1 cellular context compared by ENCODE assay signal in the genomic region with DNA sequence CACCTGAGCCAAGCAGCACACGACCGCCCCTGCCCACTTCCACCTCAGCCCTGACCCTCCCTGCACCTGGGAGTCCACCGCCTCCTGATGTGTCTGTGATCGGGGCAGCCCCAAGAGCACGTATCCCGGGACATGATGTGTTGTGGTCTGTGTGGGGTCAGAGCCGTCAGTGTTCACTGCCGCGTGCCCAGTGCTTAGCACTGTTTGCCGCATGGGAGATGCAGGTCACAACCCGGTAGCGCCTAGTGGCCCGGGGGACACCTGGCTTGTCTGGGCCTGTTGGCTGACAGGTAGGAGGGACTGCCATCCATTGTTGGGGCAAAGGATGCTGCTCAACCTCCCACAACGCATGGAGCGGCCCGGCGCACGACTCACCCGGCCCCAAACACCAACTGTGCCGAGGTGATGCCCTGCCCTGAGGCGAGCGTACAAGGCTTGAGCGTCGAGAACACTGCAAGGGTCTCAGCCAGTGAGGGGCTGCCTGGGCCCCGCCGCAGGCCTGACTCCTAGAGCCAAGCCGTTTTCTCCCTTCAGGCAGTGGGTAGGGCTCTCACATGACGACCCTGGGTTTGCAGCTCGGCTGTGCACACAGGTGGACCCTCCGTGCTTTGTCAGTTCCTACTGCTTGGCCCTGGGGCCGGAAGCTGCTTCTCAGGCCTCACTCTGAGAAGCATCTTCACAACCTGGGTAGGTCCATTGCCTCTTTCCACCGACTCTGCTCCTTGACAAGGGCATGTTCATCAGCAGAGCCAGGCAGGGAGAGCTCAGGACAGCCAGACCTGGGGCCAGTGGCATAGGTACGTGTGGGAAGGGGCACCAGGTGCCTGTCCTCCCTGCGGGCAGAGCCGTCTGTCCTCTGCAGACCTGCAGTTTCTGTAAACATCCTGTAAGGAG.
TF ChIP-seq lines count a peak whose summit lies in the region.

No MANE protein-coding gene starts in this region.

TF ChIP-seq in HepG2, 621 proteins besides CTCF, POLR2A, EP300 and RAD21 (continued from another document and continues in another):
- TF ChIP-seq ZNF773 (CRISPR knock-in tag; IDR thresholded peaks at IDR 0.05; ENCODE audit: borderline replicate concordance): no peak
- TF ChIP-seq, protein P1, sequence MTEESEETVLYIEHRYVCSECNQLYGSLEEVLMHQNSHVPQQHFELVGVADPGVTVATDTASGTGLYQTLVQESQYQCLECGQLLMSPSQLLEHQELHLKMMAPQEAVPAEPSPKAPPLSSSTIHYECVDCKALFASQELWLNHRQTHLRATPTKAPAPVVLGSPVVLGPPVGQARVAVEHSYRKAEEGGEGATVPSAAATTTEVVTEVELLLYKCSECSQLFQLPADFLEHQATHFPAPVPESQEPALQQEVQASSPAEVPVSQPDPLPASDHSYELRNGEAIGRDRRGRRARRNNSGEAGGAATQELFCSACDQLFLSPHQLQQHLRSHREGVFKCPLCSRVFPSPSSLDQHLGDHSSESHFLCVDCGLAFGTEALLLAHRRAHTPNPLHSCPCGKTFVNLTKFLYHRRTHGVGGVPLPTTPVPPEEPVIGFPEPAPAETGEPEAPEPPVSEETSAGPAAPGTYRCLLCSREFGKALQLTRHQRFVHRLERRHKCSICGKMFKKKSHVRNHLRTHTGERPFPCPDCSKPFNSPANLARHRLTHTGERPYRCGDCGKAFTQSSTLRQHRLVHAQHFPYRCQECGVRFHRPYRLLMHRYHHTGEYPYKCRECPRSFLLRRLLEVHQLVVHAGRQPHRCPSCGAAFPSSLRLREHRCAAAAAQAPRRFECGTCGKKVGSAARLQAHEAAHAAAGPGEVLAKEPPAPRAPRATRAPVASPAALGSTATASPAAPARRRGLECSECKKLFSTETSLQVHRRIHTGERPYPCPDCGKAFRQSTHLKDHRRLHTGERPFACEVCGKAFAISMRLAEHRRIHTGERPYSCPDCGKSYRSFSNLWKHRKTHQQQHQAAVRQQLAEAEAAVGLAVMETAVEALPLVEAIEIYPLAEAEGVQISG (CRISPR knock-in tag; IDR thresholded peaks at IDR 0.05): peak; percentile 6; the same call in 1 of the 2 replicates
- TF ChIP-seq ZEB1 (IDR thresholded peaks at IDR 0.05; ENCODE audit: insufficient replicate concordance, low read depth): no peak
- TF ChIP-seq, protein P2, sequence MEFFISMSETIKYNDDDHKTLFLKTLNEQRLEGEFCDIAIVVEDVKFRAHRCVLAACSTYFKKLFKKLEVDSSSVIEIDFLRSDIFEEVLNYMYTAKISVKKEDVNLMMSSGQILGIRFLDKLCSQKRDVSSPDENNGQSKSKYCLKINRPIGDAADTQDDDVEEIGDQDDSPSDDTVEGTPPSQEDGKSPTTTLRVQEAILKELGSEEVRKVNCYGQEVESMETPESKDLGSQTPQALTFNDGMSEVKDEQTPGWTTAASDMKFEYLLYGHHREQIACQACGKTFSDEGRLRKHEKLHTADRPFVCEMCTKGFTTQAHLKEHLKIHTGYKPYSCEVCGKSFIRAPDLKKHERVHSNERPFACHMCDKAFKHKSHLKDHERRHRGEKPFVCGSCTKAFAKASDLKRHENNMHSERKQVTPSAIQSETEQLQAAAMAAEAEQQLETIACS (CRISPR knock-in tag; IDR thresholded peaks at IDR 0.05): no peak
- TF ChIP-seq PHF21A (CRISPR knock-in tag; IDR thresholded peaks at IDR 0.05): no peak
- no peak for TF ChIP-seq FOXJ3 (CRISPR knock-in tag; IDR thresholded peaks at IDR 0.05; ENCODE audit: borderline replicate concordance)
- TF ChIP-seq ZNF253 (CRISPR knock-in tag; IDR thresholded peaks at IDR 0.05; ENCODE audit: borderline replicate concordance): no peak
- no peak for TF ChIP-seq ZNF282 (IDR thresholded peaks at IDR 0.05; ENCODE audit: partially characterized antibody)
- TF ChIP-seq AHR (CRISPR knock-in tag; IDR thresholded peaks at IDR 0.05): no peak
- TF ChIP-seq, protein P3, sequence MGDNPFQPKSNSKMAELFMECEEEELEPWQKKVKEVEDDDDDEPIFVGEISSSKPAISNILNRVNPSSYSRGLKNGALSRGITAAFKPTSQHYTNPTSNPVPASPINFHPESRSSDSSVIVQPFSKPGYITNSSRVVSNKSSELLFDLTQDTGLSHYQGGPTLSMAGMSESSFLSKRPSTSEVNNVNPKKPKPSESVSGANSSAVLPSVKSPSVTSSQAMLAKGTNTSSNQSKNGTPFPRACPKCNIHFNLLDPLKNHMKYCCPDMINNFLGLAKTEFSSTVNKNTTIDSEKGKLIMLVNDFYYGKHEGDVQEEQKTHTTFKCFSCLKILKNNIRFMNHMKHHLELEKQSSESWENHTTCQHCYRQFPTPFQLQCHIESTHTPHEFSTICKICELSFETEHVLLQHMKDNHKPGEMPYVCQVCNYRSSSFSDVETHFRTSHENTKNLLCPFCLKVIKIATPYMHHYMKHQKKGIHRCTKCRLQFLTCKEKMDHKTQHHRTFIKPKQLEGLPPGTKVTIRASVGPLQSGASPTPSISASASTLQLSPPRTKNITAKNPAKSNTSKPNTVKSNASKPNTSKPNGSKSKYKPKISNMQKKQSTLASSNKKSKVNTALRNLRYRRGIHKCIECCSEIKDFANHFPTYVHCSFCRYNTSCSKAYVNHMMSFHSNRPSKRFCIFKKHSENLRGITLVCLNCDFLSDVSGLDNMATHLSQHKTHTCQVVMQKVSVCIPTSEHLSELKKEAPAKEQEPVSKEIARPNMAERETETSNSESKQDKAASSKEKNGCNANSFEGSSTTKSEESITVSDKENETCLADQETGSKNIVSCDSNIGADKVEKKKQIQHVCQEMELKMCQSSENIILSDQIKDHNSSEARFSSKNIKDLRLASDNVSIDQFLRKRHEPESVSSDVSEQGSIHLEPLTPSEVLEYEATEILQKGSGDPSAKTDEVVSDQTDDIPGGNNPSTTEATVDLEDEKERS (CRISPR knock-in tag; IDR thresholded peaks at IDR 0.05): no peak
- no peak for TF ChIP-seq ZNF496 (CRISPR knock-in tag; IDR thresholded peaks at IDR 0.05; ENCODE audit: insufficient replicate concordance)
- no peak for TF ChIP-seq ZNF205 (CRISPR knock-in tag; IDR thresholded peaks at IDR 0.05)
- no peak for TF ChIP-seq MED1 (CRISPR knock-in tag; IDR thresholded peaks at IDR 0.05)
- TF ChIP-seq ZBTB38 (CRISPR knock-in tag; IDR thresholded peaks at IDR 0.05): peak; percentile 68
- peak; percentile 65; the same call in 1 of the 2 replicates for TF ChIP-seq ZNF780A (CRISPR knock-in tag; IDR thresholded peaks at IDR 0.05)
- no peak for TF ChIP-seq ZNF343 (CRISPR knock-in tag; IDR thresholded peaks at IDR 0.05)
- no peak for TF ChIP-seq STAT5B (CRISPR knock-in tag; IDR thresholded peaks at IDR 0.05)
- TF ChIP-seq ZZZ3 (CRISPR knock-in tag; IDR thresholded peaks at IDR 0.05; ENCODE audit: borderline replicate concordance): no peak
- TF ChIP-seq NFKB2 (CRISPR knock-in tag; IDR thresholded peaks at IDR 0.05; ENCODE audit: borderline replicate concordance): no peak
- TF ChIP-seq KLF9 (CRISPR knock-in tag; IDR thresholded peaks at IDR 0.05; ENCODE audit: low read depth): no peak
- TF ChIP-seq, protein P4, sequence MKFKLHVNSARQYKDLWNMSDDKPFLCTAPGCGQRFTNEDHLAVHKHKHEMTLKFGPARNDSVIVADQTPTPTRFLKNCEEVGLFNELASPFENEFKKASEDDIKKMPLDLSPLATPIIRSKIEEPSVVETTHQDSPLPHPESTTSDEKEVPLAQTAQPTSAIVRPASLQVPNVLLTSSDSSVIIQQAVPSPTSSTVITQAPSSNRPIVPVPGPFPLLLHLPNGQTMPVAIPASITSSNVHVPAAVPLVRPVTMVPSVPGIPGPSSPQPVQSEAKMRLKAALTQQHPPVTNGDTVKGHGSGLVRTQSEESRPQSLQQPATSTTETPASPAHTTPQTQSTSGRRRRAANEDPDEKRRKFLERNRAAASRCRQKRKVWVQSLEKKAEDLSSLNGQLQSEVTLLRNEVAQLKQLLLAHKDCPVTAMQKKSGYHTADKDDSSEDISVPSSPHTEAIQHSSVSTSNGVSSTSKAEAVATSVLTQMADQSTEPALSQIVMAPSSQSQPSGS (CRISPR knock-in tag; IDR thresholded peaks at IDR 0.05): no peak
- TF ChIP-seq, protein P5, sequence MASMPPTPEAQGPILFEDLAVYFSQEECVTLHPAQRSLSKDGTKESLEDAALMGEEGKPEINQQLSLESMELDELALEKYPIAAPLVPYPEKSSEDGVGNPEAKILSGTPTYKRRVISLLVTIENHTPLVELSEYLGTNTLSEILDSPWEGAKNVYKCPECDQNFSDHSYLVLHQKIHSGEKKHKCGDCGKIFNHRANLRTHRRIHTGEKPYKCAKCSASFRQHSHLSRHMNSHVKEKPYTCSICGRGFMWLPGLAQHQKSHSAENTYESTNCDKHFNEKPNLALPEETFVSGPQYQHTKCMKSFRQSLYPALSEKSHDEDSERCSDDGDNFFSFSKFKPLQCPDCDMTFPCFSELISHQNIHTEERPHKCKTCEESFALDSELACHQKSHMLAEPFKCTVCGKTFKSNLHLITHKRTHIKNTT (CRISPR knock-in tag; IDR thresholded peaks at IDR 0.05): no peak
- TF ChIP-seq, protein P6, sequence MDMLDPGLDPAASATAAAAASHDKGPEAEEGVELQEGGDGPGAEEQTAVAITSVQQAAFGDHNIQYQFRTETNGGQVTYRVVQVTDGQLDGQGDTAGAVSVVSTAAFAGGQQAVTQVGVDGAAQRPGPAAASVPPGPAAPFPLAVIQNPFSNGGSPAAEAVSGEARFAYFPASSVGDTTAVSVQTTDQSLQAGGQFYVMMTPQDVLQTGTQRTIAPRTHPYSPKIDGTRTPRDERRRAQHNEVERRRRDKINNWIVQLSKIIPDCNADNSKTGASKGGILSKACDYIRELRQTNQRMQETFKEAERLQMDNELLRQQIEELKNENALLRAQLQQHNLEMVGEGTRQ (IDR thresholded peaks at IDR 0.05; ENCODE audit: low read depth, low read length): no peak
- TF ChIP-seq, protein P6 (CRISPR knock-in tag; IDR thresholded peaks at IDR 0.05; ENCODE audit: borderline replicate concordance): no peak
- no peak for TF ChIP-seq ZNF777 (CRISPR knock-in tag; IDR thresholded peaks at IDR 0.05)
- TF ChIP-seq, protein P7, sequence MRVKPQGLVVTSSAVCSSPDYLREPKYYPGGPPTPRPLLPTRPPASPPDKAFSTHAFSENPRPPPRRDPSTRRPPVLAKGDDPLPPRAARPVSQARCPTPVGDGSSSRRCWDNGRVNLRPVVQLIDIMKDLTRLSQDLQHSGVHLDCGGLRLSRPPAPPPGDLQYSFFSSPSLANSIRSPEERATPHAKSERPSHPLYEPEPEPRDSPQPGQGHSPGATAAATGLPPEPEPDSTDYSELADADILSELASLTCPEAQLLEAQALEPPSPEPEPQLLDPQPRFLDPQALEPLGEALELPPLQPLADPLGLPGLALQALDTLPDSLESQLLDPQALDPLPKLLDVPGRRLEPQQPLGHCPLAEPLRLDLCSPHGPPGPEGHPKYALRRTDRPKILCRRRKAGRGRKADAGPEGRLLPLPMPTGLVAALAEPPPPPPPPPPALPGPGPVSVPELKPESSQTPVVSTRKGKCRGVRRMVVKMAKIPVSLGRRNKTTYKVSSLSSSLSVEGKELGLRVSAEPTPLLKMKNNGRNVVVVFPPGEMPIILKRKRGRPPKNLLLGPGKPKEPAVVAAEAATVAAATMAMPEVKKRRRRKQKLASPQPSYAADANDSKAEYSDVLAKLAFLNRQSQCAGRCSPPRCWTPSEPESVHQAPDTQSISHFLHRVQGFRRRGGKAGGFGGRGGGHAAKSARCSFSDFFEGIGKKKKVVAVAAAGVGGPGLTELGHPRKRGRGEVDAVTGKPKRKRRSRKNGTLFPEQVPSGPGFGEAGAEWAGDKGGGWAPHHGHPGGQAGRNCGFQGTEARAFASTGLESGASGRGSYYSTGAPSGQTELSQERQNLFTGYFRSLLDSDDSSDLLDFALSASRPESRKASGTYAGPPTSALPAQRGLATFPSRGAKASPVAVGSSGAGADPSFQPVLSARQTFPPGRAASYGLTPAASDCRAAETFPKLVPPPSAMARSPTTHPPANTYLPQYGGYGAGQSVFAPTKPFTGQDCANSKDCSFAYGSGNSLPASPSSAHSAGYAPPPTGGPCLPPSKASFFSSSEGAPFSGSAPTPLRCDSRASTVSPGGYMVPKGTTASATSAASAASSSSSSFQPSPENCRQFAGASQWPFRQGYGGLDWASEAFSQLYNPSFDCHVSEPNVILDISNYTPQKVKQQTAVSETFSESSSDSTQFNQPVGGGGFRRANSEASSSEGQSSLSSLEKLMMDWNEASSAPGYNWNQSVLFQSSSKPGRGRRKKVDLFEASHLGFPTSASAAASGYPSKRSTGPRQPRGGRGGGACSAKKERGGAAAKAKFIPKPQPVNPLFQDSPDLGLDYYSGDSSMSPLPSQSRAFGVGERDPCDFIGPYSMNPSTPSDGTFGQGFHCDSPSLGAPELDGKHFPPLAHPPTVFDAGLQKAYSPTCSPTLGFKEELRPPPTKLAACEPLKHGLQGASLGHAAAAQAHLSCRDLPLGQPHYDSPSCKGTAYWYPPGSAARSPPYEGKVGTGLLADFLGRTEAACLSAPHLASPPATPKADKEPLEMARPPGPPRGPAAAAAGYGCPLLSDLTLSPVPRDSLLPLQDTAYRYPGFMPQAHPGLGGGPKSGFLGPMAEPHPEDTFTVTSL (CRISPR knock-in tag; IDR thresholded peaks at IDR 0.05; ENCODE audit: borderline replicate concordance): no peak
- TF ChIP-seq ZNF10 (CRISPR knock-in tag; IDR thresholded peaks at IDR 0.05; ENCODE audit: borderline replicate concordance, low read depth): no peak
- TF ChIP-seq AGO1 (IDR thresholded peaks at IDR 0.05; ENCODE audit: low read depth, low read length, poor library complexity, severe bottlenecking): peak; percentile 50
- peak; percentile 55; the same call in 1 of the 2 replicates for TF ChIP-seq ZC3H13 (CRISPR knock-in tag; IDR thresholded peaks at IDR 0.05)
- TF ChIP-seq HOXA3 (CRISPR knock-in tag; IDR thresholded peaks at IDR 0.05): peak; percentile 33; the same call in 1 of the 2 replicates
- TF ChIP-seq, protein P8, sequence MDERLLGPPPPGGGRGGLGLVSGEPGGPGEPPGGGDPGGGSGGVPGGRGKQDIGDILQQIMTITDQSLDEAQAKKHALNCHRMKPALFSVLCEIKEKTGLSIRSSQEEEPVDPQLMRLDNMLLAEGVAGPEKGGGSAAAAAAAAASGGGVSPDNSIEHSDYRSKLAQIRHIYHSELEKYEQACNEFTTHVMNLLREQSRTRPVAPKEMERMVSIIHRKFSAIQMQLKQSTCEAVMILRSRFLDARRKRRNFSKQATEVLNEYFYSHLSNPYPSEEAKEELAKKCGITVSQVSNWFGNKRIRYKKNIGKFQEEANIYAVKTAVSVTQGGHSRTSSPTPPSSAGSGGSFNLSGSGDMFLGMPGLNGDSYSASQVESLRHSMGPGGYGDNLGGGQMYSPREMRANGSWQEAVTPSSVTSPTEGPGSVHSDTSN (CRISPR knock-in tag; IDR thresholded peaks at IDR 0.05): no peak
- no peak for TF ChIP-seq PLRG1 (conservative IDR thresholded peaks at IDR 0.05)
- no peak for TF ChIP-seq ZSCAN20 (CRISPR knock-in tag; IDR thresholded peaks at IDR 0.05; ENCODE audit: borderline replicate concordance)
- TF ChIP-seq, protein P9, sequence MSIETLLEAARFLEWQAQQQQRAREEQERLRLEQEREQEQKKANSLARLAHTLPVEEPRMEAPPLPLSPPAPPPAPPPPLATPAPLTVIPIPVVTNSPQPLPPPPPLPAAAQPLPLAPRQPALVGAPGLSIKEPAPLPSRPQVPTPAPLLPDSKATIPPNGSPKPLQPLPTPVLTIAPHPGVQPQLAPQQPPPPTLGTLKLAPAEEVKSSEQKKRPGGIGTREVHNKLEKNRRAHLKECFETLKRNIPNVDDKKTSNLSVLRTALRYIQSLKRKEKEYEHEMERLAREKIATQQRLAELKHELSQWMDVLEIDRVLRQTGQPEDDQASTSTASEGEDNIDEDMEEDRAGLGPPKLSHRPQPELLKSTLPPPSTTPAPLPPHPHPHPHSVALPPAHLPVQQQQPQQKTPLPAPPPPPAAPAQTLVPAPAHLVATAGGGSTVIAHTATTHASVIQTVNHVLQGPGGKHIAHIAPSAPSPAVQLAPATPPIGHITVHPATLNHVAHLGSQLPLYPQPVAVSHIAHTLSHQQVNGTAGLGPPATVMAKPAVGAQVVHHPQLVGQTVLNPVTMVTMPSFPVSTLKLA (IDR thresholded peaks at IDR 0.05): no peak
